18 cellular contexts compared by ENCODE assay signal in the genomic region with DNA sequence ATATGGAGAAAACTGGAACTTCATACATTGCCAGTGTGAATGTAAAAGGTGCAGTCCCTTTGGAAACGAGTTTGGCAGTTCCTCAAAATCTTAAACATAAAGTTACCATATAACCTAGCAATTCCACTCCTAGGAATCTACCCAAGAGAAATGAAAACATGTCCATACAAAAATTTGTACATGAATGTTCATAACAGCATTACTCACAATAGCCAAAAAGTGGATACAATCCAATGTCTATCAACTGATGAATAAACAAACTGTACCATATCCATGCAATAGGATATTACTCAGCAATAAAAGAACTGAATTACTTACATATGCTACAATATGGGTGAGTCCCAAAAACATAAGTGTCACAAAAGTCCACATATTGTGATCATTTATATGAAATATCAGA. TPM values are rescaled to one million over a fixed set of nuclear protein-coding genes. Genes with fewer than 3 reads are reported as not detected.
DNase-seq lines count a peak whose midpoint lies in the region; ATAC-seq lines count a peak whose summit lies in the region.
"Had no signal": no experiment of that assay in that cellular context is flagged by ENCODE, and none has a peak within 500 bp of the region (broad histone marks: within the 10 kb centered on the region; RNA-seq: fewer than 3 reads in every experiment).

No MANE protein-coding gene starts in this region.

- peaks cover 7% of the 10 kb centered on the region for H3K4me1 Mint-ChIP-seq in activated naive CD8-positive, alpha-beta T cell treated with anti-CD3 and anti-CD28 coated beads for 36 hours

- peaks cover 30% of the 10 kb centered on the region for H3K4me1 ChIP-seq in SJSA1 (replicated peaks)

- H3K36me3 ChIP-seq in SJSA1, result no peaks in the 10 kb centered on the region
- H3K36me3 ChIP-seq: BLaER1 treated with 17β-estradiol and CSF1 and Interleukin-3, amounts not matched to agents 10 nM and 100 nM had no signal

- no peaks in the 10 kb centered on the region for H3K9me3 Mint-ChIP-seq in activated naive CD8-positive, alpha-beta T cell treated with anti-CD3 and anti-CD28 coated beads for 36 hours
- H3K9me3 Mint-ChIP-seq: GM23338 had no signal

- DNase-seq in ELR (ENCODE audit: low read depth) (peak; percentile 20), SJSA1 (ENCODE audit: low read depth in 1 of 2, low spot score in 2 of 2) (no peak), epithelial cell of prostate (ENCODE audit: low read depth, low spot score) (peak; percentile 57), iris pigment epithelial cell (ENCODE audit: low read depth) (peak; percentile 36), T-helper 9 cell (no peak)
- DNase-seq in activated naive CD8-positive, alpha-beta T cell treated with anti-CD3 and anti-CD28 coated beads for 36 hours, result no peak
- DNase-seq: CD8-positive, alpha-beta memory T cell; NCI-H1417 treated with DMSO at 0.1 percent for 48 hours; NCI-H187 treated with DMSO at 0.1 percent for 48 hours; NCI-H226; NCI-H524; NCI-H82; PC-9 had no signal

- no peak overlapping the region for H3K4me3 Mint-ChIP-seq in activated naive CD8-positive, alpha-beta T cell treated with anti-CD3 and anti-CD28 coated beads for 36 hours
- H3K4me3 Mint-ChIP-seq: CD8-positive, alpha-beta memory T cell; GM23338 had no signal

- no peaks in the 10 kb centered on the region for H3K9me3 ChIP-seq in SJSA1 (replicated peaks)

- no peaks in the 10 kb centered on the region for H3K36me3 Mint-ChIP-seq in activated naive CD8-positive, alpha-beta T cell treated with anti-CD3 and anti-CD28 coated beads for 36 hours

- H3K4me3 ChIP-seq in SJSA1, result no peak overlapping the region
- H3K4me3 ChIP-seq: BLaER1 treated with 17β-estradiol and CSF1 and Interleukin-3, amounts not matched to agents 10 nM and 100 nM; GM23338; PC-9 had no signal

- H3K27ac Mint-ChIP-seq in activated naive CD8-positive, alpha-beta T cell treated with anti-CD3 and anti-CD28 coated beads for 36 hours, result no peak overlapping the region
- H3K27ac Mint-ChIP-seq: CD8-positive, alpha-beta memory T cell; GM23338 had no signal

- no peaks in the 10 kb centered on the region for H3K27me3 ChIP-seq in SJSA1 (replicated peaks)
- H3K27me3 ChIP-seq: BLaER1 treated with 17β-estradiol and CSF1 and Interleukin-3, amounts not matched to agents 10 nM and 100 nM had no signal

- H3K27ac ChIP-seq in SJSA1 (peak overlapping the region; percentile 78), epithelial cell of prostate (peak overlapping the region; percentile 45)
- H3K27ac ChIP-seq: BLaER1 treated with 17β-estradiol and CSF1 and Interleukin-3, amounts not matched to agents 10 nM and 100 nM; PC-9 had no signal

- no peak for ATAC-seq in GM21619 (IDR thresholded peaks at IDR 0.05; ENCODE audit: unreplicated experiment)
- ATAC-seq in HG02763 (IDR thresholded peaks at IDR 0.05; ENCODE audit: unreplicated experiment), result no peak
- ATAC-seq: GM23338 had no signal

- H3K27me3 Mint-ChIP-seq in activated naive CD8-positive, alpha-beta T cell treated with anti-CD3 and anti-CD28 coated beads for 36 hours, result peaks cover 3% of the 10 kb centered on the region
- H3K27me3 Mint-ChIP-seq: CD8-positive, alpha-beta memory T cell had no signal

RNA-seq across cellular contexts. Expression of a gene that starts 48.7 kb away (rescaled TPM):
- total RNA-seq in SJSA1 (2014; rRNA removed; shearing (Covaris generic)), result not detected in 2 replicates
- total RNA-seq in activated naive CD8-positive, alpha-beta T cell treated with anti-CD3 and anti-CD28 coated beads for 36 hours, result not detected
- total RNA-seq: CD8-positive, alpha-beta memory T cell; GM23338; M059J; PC-9 had no signal

Comparison
In these comparisons a context has a peak if more than half of its experiments do, and no peak if none do; other contexts are left out.
1. DNase-seq: peak in ELR (single experiment), epithelial cell of prostate (single experiment) and iris pigment epithelial cell (single experiment); none in SJSA1 (0 of 2), T-helper 9 cell (single experiment) and activated naive CD8-positive, alpha-beta T cell treated with anti-CD3 and anti-CD28 coated beads for 36 hours (single experiment).